ENCODE assay signal across 1 cellular context in the genomic region with DNA sequence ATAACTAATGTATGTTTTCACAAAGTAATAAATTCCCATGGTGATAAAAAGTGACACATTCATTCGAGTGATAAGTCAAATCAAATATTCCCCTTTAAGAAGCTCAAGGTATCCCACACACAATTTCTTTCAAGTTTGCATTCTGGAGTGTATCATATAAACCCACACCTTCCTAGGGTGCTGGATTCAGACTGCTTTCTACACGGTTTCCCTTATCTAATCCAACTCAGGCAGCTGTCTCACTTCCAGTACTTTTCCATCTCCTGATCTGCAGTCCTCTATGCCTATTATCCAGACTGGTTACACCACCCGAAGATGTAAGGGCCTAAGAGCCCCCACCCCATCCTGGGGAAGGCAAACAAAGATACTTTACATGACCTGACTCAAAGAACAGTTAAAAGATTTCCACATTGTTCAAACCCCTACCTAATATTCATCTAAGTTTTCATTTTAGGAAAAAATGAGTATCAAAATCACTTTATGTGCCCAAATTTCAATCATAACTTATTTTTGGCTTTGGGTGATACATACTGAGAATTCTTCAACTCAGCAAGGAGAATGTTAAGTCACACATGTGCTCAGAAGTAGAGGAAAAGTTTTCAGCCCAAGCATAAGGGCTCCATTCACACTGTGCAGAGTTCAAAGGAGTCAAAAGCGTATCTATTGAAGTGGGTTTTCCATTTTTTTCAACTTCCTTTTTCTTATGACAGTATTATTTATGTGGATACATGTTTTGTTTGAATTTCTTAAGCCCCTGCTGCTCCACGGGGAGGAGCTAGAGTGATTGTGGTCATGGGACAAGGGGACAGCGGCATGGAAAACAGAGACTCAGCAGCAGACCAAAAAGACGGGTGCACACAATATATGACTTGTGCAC.
TF ChIP-seq lines count a peak whose summit lies in the region.

No MANE protein-coding gene starts in this region.

TF ChIP-seq in HepG2, 621 proteins besides CTCF, POLR2A, EP300 and RAD21 (continued from another document and continues in another):
- TF ChIP-seq HNRNPK (IDR thresholded peaks at IDR 0.05; ENCODE audit: low read depth, low read length, poor library complexity, severe bottlenecking) (no peak), MED1 (CRISPR knock-in tag; IDR thresholded peaks at IDR 0.05) (0 out of 2 replicates have a peak, but pooled peaks have one; percentile 11), SPEN (CRISPR knock-in tag; IDR thresholded peaks at IDR 0.05; ENCODE audit: low read depth) (no peak), ZNF589 (CRISPR knock-in tag; conservative IDR thresholded peaks at IDR 0.05) (no peak), ARNT (IDR thresholded peaks at IDR 0.05) (no peak), LCORL (IDR thresholded peaks at IDR 0.05) (no peak), LCORL (CRISPR knock-in tag; IDR thresholded peaks at IDR 0.05) (0 out of 2 replicates have a peak, but pooled peaks have one; percentile 29), ZNF558 (CRISPR knock-in tag; IDR thresholded peaks at IDR 0.05; ENCODE audit: borderline replicate concordance) (no peak), ZNF367 (CRISPR knock-in tag; IDR thresholded peaks at IDR 0.05; ENCODE audit: borderline replicate concordance) (no peak), ZNF614 (CRISPR knock-in tag; IDR thresholded peaks at IDR 0.05; ENCODE audit: borderline replicate concordance) (peak; percentile 70; the same call in 1 of the 2 replicates), WIZ (CRISPR knock-in tag; IDR thresholded peaks at IDR 0.05) (no peak), MEIS1 (CRISPR knock-in tag; IDR thresholded peaks at IDR 0.05; ENCODE audit: borderline replicate concordance) (no peak), ZFP82 (CRISPR knock-in tag; IDR thresholded peaks at IDR 0.05; ENCODE audit: borderline replicate concordance) (no peak), ZNF563 (CRISPR knock-in tag; IDR thresholded peaks at IDR 0.05) (no peak), GATAD2A (CRISPR knock-in tag; IDR thresholded peaks at IDR 0.05) (0 out of 2 replicates have a peak, but pooled peaks have one; percentile 9), CHD4 (IDR thresholded peaks at IDR 0.05; ENCODE audit: borderline replicate concordance, low read length) (peak; percentile 48; the same call in 1 of the 2 replicates), ZNF543 (CRISPR knock-in tag; IDR thresholded peaks at IDR 0.05) (no peak), ZNF547 (CRISPR knock-in tag; IDR thresholded peaks at IDR 0.05) (no peak), ARID2 (CRISPR knock-in tag; IDR thresholded peaks at IDR 0.05; ENCODE audit: borderline replicate concordance) (no peak), ZNF652 (CRISPR knock-in tag; IDR thresholded peaks at IDR 0.05; ENCODE audit: borderline replicate concordance, low read depth) (peak; percentile 29; the same call in 1 of the 2 replicates), SMAD3 (CRISPR knock-in tag; IDR thresholded peaks at IDR 0.05) (0 out of 2 replicates have a peak, but pooled peaks have one; percentile 22), NPAS2 (CRISPR knock-in tag; IDR thresholded peaks at IDR 0.05; ENCODE audit: borderline replicate concordance) (no peak), TCF7 (IDR thresholded peaks at IDR 0.05; ENCODE audit: low read depth) (peak; percentile 54), ZNF746 (CRISPR knock-in tag; IDR thresholded peaks at IDR 0.05) (no peak), FOXA1 (IDR thresholded peaks at IDR 0.05) (no peak), FOXA1 (CRISPR knock-in tag; IDR thresholded peaks at IDR 0.05) (0 out of 2 replicates have a peak, but pooled peaks have one; percentile 36), ZBTB7B (CRISPR knock-in tag; IDR thresholded peaks at IDR 0.05) (0 out of 2 replicates have a peak, but pooled peaks have one; percentile 45)
- TF ChIP-seq, protein P1, sequence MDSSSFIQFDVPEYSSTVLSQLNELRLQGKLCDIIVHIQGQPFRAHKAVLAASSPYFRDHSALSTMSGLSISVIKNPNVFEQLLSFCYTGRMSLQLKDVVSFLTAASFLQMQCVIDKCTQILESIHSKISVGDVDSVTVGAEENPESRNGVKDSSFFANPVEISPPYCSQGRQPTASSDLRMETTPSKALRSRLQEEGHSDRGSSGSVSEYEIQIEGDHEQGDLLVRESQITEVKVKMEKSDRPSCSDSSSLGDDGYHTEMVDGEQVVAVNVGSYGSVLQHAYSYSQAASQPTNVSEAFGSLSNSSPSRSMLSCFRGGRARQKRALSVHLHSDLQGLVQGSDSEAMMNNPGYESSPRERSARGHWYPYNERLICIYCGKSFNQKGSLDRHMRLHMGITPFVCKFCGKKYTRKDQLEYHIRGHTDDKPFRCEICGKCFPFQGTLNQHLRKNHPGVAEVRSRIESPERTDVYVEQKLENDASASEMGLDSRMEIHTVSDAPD (CRISPR knock-in tag; IDR thresholded peaks at IDR 0.05) = no peak
- TF ChIP-seq, protein P2, sequence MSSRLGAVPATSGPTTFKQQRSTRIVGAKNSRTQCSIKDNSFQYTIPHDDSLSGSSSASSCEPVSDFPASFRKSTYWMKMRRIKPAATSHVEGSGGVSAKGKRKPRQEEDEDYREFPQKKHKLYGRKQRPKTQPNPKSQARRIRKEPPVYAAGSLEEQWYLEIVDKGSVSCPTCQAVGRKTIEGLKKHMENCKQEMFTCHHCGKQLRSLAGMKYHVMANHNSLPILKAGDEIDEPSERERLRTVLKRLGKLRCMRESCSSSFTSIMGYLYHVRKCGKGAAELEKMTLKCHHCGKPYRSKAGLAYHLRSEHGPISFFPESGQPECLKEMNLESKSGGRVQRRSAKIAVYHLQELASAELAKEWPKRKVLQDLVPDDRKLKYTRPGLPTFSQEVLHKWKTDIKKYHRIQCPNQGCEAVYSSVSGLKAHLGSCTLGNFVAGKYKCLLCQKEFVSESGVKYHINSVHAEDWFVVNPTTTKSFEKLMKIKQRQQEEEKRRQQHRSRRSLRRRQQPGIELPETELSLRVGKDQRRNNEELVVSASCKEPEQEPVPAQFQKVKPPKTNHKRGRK (CRISPR knock-in tag; IDR thresholded peaks at IDR 0.05) = no peak
- TF ChIP-seq, protein P3, sequence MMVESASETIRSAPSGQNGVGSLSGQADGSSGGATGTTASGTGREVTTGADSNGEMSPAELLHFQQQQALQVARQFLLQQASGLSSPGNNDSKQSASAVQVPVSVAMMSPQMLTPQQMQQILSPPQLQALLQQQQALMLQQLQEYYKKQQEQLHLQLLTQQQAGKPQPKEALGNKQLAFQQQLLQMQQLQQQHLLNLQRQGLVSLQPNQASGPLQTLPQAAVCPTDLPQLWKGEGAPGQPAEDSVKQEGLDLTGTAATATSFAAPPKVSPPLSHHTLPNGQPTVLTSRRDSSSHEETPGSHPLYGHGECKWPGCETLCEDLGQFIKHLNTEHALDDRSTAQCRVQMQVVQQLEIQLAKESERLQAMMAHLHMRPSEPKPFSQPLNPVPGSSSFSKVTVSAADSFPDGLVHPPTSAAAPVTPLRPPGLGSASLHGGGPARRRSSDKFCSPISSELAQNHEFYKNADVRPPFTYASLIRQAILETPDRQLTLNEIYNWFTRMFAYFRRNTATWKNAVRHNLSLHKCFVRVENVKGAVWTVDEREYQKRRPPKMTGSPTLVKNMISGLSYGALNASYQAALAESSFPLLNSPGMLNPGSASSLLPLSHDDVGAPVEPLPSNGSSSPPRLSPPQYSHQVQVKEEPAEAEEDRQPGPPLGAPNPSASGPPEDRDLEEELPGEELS (CRISPR knock-in tag; IDR thresholded peaks at IDR 0.05) = peak; percentile 9; the same call in 1 of the 2 replicates
- TF ChIP-seq, protein P4, sequence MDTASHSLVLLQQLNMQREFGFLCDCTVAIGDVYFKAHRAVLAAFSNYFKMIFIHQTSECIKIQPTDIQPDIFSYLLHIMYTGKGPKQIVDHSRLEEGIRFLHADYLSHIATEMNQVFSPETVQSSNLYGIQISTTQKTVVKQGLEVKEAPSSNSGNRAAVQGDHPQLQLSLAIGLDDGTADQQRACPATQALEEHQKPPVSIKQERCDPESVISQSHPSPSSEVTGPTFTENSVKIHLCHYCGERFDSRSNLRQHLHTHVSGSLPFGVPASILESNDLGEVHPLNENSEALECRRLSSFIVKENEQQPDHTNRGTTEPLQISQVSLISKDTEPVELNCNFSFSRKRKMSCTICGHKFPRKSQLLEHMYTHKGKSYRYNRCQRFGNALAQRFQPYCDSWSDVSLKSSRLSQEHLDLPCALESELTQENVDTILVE (CRISPR knock-in tag; IDR thresholded peaks at IDR 0.05) = peak; percentile 28; the same call in 1 of the 2 replicates
- TF ChIP-seq, protein P5, sequence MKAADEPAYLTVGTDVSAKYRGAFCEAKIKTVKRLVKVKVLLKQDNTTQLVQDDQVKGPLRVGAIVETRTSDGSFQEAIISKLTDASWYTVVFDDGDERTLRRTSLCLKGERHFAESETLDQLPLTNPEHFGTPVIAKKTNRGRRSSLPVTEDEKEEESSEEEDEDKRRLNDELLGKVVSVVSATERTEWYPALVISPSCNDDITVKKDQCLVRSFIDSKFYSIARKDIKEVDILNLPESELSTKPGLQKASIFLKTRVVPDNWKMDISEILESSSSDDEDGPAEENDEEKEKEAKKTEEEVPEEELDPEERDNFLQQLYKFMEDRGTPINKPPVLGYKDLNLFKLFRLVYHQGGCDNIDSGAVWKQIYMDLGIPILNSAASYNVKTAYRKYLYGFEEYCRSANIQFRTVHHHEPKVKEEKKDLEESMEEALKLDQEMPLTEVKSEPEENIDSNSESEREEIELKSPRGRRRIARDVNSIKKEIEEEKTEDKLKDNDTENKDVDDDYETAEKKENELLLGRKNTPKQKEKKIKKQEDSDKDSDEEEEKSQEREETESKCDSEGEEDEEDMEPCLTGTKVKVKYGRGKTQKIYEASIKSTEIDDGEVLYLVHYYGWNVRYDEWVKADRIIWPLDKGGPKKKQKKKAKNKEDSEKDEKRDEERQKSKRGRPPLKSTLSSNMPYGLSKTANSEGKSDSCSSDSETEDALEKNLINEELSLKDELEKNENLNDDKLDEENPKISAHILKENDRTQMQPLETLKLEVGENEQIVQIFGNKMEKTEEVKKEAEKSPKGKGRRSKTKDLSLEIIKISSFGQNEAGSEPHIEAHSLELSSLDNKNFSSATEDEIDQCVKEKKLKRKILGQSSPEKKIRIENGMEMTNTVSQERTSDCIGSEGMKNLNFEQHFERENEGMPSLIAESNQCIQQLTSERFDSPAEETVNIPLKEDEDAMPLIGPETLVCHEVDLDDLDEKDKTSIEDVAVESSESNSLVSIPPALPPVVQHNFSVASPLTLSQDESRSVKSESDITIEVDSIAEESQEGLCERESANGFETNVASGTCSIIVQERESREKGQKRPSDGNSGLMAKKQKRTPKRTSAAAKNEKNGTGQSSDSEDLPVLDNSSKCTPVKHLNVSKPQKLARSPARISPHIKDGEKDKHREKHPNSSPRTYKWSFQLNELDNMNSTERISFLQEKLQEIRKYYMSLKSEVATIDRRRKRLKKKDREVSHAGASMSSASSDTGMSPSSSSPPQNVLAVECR (CRISPR knock-in tag; IDR thresholded peaks at IDR 0.05; ENCODE audit: borderline replicate concordance) = peak; percentile 17; the same call in 1 of the 2 replicates
- TF ChIP-seq, protein P6, sequence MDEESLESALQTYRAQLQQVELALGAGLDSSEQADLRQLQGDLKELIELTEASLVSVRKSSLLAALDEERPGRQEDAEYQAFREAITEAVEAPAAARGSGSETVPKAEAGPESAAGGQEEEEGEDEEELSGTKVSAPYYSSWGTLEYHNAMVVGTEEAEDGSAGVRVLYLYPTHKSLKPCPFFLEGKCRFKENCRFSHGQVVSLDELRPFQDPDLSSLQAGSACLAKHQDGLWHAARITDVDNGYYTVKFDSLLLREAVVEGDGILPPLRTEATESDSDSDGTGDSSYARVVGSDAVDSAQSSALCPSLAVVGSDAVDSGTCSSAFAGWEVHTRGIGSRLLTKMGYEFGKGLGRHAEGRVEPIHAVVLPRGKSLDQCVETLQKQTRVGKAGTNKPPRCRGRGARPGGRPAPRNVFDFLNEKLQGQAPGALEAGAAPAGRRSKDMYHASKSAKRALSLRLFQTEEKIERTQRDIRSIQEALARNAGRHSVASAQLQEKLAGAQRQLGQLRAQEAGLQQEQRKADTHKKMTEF (CRISPR knock-in tag; IDR thresholded peaks at IDR 0.05) = 0 out of 2 replicates have a peak, but pooled peaks have one; percentile 25
- TF ChIP-seq, protein P7, sequence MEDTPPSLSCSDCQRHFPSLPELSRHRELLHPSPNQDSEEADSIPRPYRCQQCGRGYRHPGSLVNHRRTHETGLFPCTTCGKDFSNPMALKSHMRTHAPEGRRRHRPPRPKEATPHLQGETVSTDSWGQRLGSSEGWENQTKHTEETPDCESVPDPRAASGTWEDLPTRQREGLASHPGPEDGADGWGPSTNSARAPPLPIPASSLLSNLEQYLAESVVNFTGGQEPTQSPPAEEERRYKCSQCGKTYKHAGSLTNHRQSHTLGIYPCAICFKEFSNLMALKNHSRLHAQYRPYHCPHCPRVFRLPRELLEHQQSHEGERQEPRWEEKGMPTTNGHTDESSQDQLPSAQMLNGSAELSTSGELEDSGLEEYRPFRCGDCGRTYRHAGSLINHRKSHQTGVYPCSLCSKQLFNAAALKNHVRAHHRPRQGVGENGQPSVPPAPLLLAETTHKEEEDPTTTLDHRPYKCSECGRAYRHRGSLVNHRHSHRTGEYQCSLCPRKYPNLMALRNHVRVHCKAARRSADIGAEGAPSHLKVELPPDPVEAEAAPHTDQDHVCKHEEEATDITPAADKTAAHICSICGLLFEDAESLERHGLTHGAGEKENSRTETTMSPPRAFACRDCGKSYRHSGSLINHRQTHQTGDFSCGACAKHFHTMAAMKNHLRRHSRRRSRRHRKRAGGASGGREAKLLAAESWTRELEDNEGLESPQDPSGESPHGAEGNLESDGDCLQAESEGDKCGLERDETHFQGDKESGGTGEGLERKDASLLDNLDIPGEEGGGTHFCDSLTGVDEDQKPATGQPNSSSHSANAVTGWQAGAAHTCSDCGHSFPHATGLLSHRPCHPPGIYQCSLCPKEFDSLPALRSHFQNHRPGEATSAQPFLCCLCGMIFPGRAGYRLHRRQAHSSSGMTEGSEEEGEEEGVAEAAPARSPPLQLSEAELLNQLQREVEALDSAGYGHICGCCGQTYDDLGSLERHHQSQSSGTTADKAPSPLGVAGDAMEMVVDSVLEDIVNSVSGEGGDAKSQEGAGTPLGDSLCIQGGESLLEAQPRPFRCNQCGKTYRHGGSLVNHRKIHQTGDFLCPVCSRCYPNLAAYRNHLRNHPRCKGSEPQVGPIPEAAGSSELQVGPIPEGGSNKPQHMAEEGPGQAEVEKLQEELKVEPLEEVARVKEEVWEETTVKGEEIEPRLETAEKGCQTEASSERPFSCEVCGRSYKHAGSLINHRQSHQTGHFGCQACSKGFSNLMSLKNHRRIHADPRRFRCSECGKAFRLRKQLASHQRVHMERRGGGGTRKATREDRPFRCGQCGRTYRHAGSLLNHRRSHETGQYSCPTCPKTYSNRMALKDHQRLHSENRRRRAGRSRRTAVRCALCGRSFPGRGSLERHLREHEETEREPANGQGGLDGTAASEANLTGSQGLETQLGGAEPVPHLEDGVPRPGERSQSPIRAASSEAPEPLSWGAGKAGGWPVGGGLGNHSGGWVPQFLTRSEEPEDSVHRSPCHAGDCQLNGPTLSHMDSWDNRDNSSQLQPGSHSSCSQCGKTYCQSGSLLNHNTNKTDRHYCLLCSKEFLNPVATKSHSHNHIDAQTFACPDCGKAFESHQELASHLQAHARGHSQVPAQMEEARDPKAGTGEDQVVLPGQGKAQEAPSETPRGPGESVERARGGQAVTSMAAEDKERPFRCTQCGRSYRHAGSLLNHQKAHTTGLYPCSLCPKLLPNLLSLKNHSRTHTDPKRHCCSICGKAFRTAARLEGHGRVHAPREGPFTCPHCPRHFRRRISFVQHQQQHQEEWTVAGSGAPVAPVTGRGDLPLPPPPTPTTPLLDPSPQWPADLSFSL (CRISPR knock-in tag; IDR thresholded peaks at IDR 0.05) = no peak
- TF ChIP-seq, protein P8, sequence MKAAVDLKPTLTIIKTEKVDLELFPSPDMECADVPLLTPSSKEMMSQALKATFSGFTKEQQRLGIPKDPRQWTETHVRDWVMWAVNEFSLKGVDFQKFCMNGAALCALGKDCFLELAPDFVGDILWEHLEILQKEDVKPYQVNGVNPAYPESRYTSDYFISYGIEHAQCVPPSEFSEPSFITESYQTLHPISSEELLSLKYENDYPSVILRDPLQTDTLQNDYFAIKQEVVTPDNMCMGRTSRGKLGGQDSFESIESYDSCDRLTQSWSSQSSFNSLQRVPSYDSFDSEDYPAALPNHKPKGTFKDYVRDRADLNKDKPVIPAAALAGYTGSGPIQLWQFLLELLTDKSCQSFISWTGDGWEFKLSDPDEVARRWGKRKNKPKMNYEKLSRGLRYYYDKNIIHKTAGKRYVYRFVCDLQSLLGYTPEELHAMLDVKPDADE (CRISPR knock-in tag; IDR thresholded peaks at IDR 0.05) = no peak
